ENCODE assay signal across 8 cellular contexts in genomic region chr17:40303706-40304450, GRCh38. TPM values are rescaled to one million over a fixed set of nuclear protein-coding genes. Genes with fewer than 3 reads are reported as not detected.
DNase-seq lines count a peak whose midpoint lies in the region; ATAC-seq and TF ChIP-seq lines count a peak whose summit lies in the region.

No MANE protein-coding gene starts in this region.

- H3K4me1 ChIP-seq in stomach = peaks cover 30 to 53% (median 45%) of the 10 kb centered on the region in 4 donors

- CTCF ChIA-PET in GM10248 (lab: Yijun Ruan, JAX) = interaction anchor here (1.0 to 30.0 kb wide), 19 partner anchors 10 to 229 kb away, joined by 3 to 604 read pairs (median 6); partner anchors contain the start of genes CDC6 and GJD3

- TF ChIP-seq POLR2A in stomach (IDR thresholded peaks at IDR 0.05) = no peak

- H3K4me3 ChIP-seq in stomach = no peak overlapping the region

- DNase-seq in NCI-H2171 treated with DMSO at 0.1 percent for 48 hours (lab: John Stamatoyannopoulos, UW) (peak; percentile 29), NCI-H2171 (lab: John Stamatoyannopoulos, UW) (no peak), SK-N-DZ (ENCODE audit: low spot score) (peak; percentile 98), cardiac septum (ENCODE audit: low spot score) (peak; percentile 53), stomach (no peak), NCI-H510A treated with DMSO at 0.1 percent for 48 hours (lab: John Stamatoyannopoulos, UW) (no peak), GM10248 (ENCODE audit: extremely low spot score) (no peak)

- TF ChIP-seq EP300 in stomach (IDR thresholded peaks at IDR 0.05) = no peak

- ATAC-seq in GM18909 (IDR thresholded peaks at IDR 0.05; ENCODE audit: poor library complexity, unreplicated experiment) = no peak

- intact Hi-C loops in cardiac septum (cut with DNase I) (loop anchor here (1.0 to 5.0 kb wide), 2 partner anchors 51 to 113 kb away; partner anchors contain the start of gene TOP2A), stomach (cut with DNase I; ENCODE audit: low total_unique reads) (loop anchor here (2.0 kb wide), 1 partner anchor 51 kb away; no protein-coding TSS in a partner anchor)

- H3K27me3 ChIP-seq in stomach = no peaks in the 10 kb centered on the region

- peak overlapping the region in 4 of 5 donors; percentile 31 to 74 (median 48) for H3K27ac ChIP-seq in stomach

- H3K36me3 ChIP-seq in stomach = no peaks in the 10 kb centered on the region

- TF ChIP-seq CTCF in stomach (IDR thresholded peaks at IDR 0.05) (no peak), GM10248 (IDR thresholded peaks at IDR 0.05; ENCODE audit: control extremely low read depth, extremely low read depth, low read depth, missing control alignments) (no peak)

- 54 to 66% (median 63%) methylated on average over 5 of the region's 5 CpGs for WGBS in stomach, 5 donors

- POLR2A ChIA-PET in GM10248 (lab: Yijun Ruan, JAX) = interaction anchor here (0.7 kb wide), 1 partner anchor 22 kb away, joined by 3 read pairs; no protein-coding TSS in a partner anchor

- H3K9me3 ChIP-seq in stomach = no peaks in the 10 kb centered on the region

RNA-seq across cellular contexts. Expression of gene RARA, which starts 5.1 kb away (rescaled TPM):
- polyA plus RNA-seq in SK-N-DZ (2014; cell fraction: cytosol; rRNA removed) = 42.3 and 43.5 TPM in 2 replicates
- 27.0 and 42.6 TPM in 2 replicates for polyA plus RNA-seq in SK-N-DZ (2014; cell fraction: nucleus; rRNA removed)
- 30.7 TPM for total RNA-seq in cardiac septum
- total RNA-seq in stomach = 10 to 100 TPM; 14.3 to 40.8 (median 24.6) TPM
- polyA plus RNA-seq in stomach = 10 to 100 TPM; 11.2 to 20.0 (median 17.1) TPM

RNA-seq across cellular contexts. Expression of gene CDC6, which starts 16.2 kb away (rescaled TPM):
- 87.3 and 102 TPM in 2 replicates for polyA plus RNA-seq in SK-N-DZ (2014; cell fraction: cytosol; rRNA removed)
- polyA plus RNA-seq in SK-N-DZ (2014; cell fraction: nucleus; rRNA removed) = 47.1 and 49.5 TPM in 2 replicates
- total RNA-seq in cardiac septum (0.75 TPM), stomach (1 to 10 TPM in 4 of 5 donors, not detected in 1; 1.4 to 9.8 (median 4.5) TPM)
- polyA plus RNA-seq in stomach = 1 to 10 TPM; 1.1 to 4.0 (median 3.1) TPM

Comparison
In these comparisons a context has a peak if more than half of its experiments do, and no peak if none do; other contexts are left out.
1. DNase-seq: peak in NCI-H2171 treated with DMSO at 0.1 percent for 48 hours (single experiment), SK-N-DZ (single experiment) and cardiac septum (single experiment); none in NCI-H2171 (single experiment), stomach (single experiment), NCI-H510A treated with DMSO at 0.1 percent for 48 hours (single experiment) and GM10248 (single experiment).